Comparison of ENCODE assay signal across 8 cellular contexts in genomic region chr3:52742418-52743041, GRCh38.
DNase-seq lines count a peak whose midpoint lies in the region; ATAC-seq, FAIRE-seq and TF ChIP-seq lines count a peak whose summit lies in the region.

No MANE protein-coding gene starts in this region.

- no peaks in the 10 kb centered on the region for H3F3A ChIP-seq in SU-DHL-6 (ENCODE audit: insufficient read depth)

- no peaks in the 10 kb centered on the region for H3K79me2 ChIP-seq in SU-DHL-6 (ENCODE audit: insufficient read depth, low read length)

- no peak overlapping the region for H3K9ac ChIP-seq in SU-DHL-6 (ENCODE audit: low read length)

- H3K27ac ChIP-seq in SU-DHL-6 (ENCODE audit: low read depth, low read length): no peak overlapping the region

- peaks cover 99% of the 10 kb centered on the region for H3K36me3 Mint-ChIP-seq in stimulated activated effector memory CD8-positive, alpha-beta T cell treated with anti-CD3 and anti-CD28 coated beads, Interleukin-12 subunit alpha, Interleukin-12 subunit beta, amount 100 ng/mL, for 72 hours

- no peak overlapping the region for H3K4me3 Mint-ChIP-seq in stimulated activated effector memory CD8-positive, alpha-beta T cell treated with anti-CD3 and anti-CD28 coated beads, Interleukin-12 subunit alpha, Interleukin-12 subunit beta, amount 100 ng/mL, for 72 hours

- no peaks in the 10 kb centered on the region for H3K4me1 Mint-ChIP-seq in stimulated activated effector memory CD8-positive, alpha-beta T cell treated with anti-CD3 and anti-CD28 coated beads, Interleukin-12 subunit alpha, Interleukin-12 subunit beta, amount 100 ng/mL, for 72 hours

- H3K9me3 Mint-ChIP-seq in stimulated activated effector memory CD8-positive, alpha-beta T cell treated with anti-CD3 and anti-CD28 coated beads, Interleukin-12 subunit alpha, Interleukin-12 subunit beta, amount 100 ng/mL, for 72 hours: no peaks in the 10 kb centered on the region

- TF ChIP-seq CTCF in AG09319 (IDR thresholded peaks at IDR 0.05; ENCODE audit: low read depth, low read length) (peak; percentile 46), SU-DHL-6 (IDR thresholded peaks at IDR 0.05; ENCODE audit: insufficient read depth, low read length, poor library complexity, severe bottlenecking) (peak; percentile 59)

- no peak overlapping the region for H3K4me3 ChIP-seq in SU-DHL-6 (ENCODE audit: insufficient read depth, low read length, poor library complexity, severe bottlenecking)

- peak overlapping the region; percentile 10 for H3K27ac Mint-ChIP-seq in stimulated activated effector memory CD8-positive, alpha-beta T cell treated with anti-CD3 and anti-CD28 coated beads, Interleukin-12 subunit alpha, Interleukin-12 subunit beta, amount 100 ng/mL, for 72 hours

- no peaks in the 10 kb centered on the region for H3K9me2 ChIP-seq in SU-DHL-6 (replicated peaks; ENCODE audit: insufficient read depth, low read length)

- no peaks in the 10 kb centered on the region for H4K20me1 ChIP-seq in SU-DHL-6 (ENCODE audit: low read depth, low read length)

- DNase-seq in AG09319 (ENCODE audit: extremely low read depth, low read depth): no peak
- peak; percentile 26 for DNase-seq in GM18507 (ENCODE audit: extremely low spot score, insufficient read length, low read depth)
- DNase-seq in glomerular visceral epithelial cell (ENCODE audit: extremely low spot score): peak; percentile 32
- no peak for DNase-seq in stimulated activated effector memory CD8-positive, alpha-beta T cell treated with anti-CD3 and anti-CD28 coated beads, Interleukin-12 subunit alpha, Interleukin-12 subunit beta, amount 100 ng/mL, for 72 hours (ENCODE audit: low spot score in 2 of 2)
- DNase-seq in activated T-cell treated with anti-CD3 and anti-CD28 coated beads for 4 hours: no peak
- DNase-seq in NCI-H226: no peak

- peak; percentile 79 for FAIRE-seq in GM18507 (lab: Jason Lieb, UNC)

- H3K9me3 ChIP-seq in SU-DHL-6 (ENCODE audit: insufficient read depth, low read length): no peaks in the 10 kb centered on the region

- no peaks in the 10 kb centered on the region for H3K27me3 ChIP-seq in SU-DHL-6 (ENCODE audit: low read length)

- no peak overlapping the region for H2AFZ ChIP-seq in SU-DHL-6 (ENCODE audit: low read depth, low read length, severe bottlenecking)

- H3K36me3 ChIP-seq in SU-DHL-6 (ENCODE audit: low read length): no peaks in the 10 kb centered on the region

- no peak overlapping the region for H3K4me2 ChIP-seq in SU-DHL-6 (ENCODE audit: low read depth, low read length, poor library complexity, severe bottlenecking)

- no peak for ATAC-seq in stimulated activated effector memory CD8-positive, alpha-beta T cell treated with anti-CD3 and anti-CD28 coated beads, Interleukin-12 subunit alpha, Interleukin-12 subunit beta, amount 100 ng/mL, for 72 hours
- no peak for ATAC-seq in HG03469 (IDR thresholded peaks at IDR 0.05; ENCODE audit: unreplicated experiment)

Comparison
In these comparisons a context has a peak if more than half of its experiments do, and no peak if none do; other contexts are left out.
1. DNase-seq: peak in GM18507 (single experiment) and glomerular visceral epithelial cell (single experiment); none in AG09319 (single experiment), stimulated activated effector memory CD8-positive, alpha-beta T cell treated with anti-CD3 and anti-CD28 coated beads, Interleukin-12 subunit alpha, Interleukin-12 subunit beta, amount 100 ng/mL, for 72 hours (0 of 2), activated T-cell treated with anti-CD3 and anti-CD28 coated beads for 4 hours (single experiment) and NCI-H226 (single experiment).